ENCODE assay signal across 9 cellular contexts in the genomic region with DNA sequence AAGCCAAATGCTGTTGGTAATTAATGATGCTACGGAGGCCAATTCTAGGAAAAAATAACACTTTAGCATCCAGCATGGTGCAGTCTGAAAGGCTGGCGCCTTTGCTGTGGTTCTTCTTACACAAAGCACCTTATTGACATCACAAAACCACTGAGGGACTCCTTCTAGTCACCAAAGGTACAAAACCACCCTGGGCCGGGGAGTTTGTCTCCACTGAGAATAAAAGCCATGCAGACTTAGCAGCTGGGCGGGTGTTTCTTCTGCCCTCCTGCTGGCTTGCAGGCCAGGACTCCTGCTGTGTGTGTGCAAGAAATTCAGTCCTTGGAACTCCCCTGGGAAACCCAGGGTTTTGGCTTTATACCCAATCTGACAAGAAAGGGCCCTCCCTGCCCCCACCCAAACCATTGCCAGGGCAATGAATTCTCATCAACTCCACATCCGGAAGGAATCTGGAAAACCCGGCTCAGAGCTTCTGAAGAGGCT.
DNase-seq lines count a peak whose midpoint lies in the region; ATAC-seq, FAIRE-seq and TF ChIP-seq lines count a peak whose summit lies in the region.
"Had no signal": no experiment of that assay in that cellular context is flagged by ENCODE, and none has a peak within 500 bp of the region (broad histone marks: within the 10 kb centered on the region; RNA-seq: fewer than 3 reads in every experiment).

No MANE protein-coding gene starts in this region.

- H3K27ac ChIP-seq in muscle layer of colon (ENCODE audit: low read depth, low read length): peak overlapping the region; percentile 67
- H3K27ac ChIP-seq in effector memory CD4-positive, alpha-beta T cell (ENCODE audit: insufficient read depth, low read length, poor library complexity, severe bottlenecking): no peak overlapping the region
- H3K27ac ChIP-seq: VCaP had no signal

- no peaks in the 10 kb centered on the region for H3K9me3 ChIP-seq in muscle layer of colon (ENCODE audit: low read length)
- no peaks in the 10 kb centered on the region for H3K9me3 ChIP-seq in effector memory CD4-positive, alpha-beta T cell (ENCODE audit: control insufficient read depth, low read length)

- FAIRE-seq in frontal cortex (lab: Jason Lieb, UNC): no peak

- no peak overlapping the region for H3K4me3 ChIP-seq in AG10803 (ENCODE audit: low read length)
- H3K4me3 ChIP-seq in muscle layer of colon (ENCODE audit: low read depth in 1 of 2, low read length in 2 of 2): no peak overlapping the region
- H3K4me3 ChIP-seq in effector memory CD4-positive, alpha-beta T cell (ENCODE audit: insufficient read depth, low read depth, low read length, poor library complexity, severe bottlenecking): no peak overlapping the region

- peaks cover 54% of the 10 kb centered on the region for H3K4me1 ChIP-seq in muscle layer of colon (ENCODE audit: insufficient read depth, low read length)
- peaks cover 4% of the 10 kb centered on the region for H3K4me1 ChIP-seq in effector memory CD4-positive, alpha-beta T cell (ENCODE audit: control insufficient read depth, insufficient read depth, low read length, poor library complexity, severe bottlenecking)

- no peak for TF ChIP-seq CTCF in AG10803 (conservative IDR thresholded peaks at IDR 0.05; ENCODE audit: low read length)

- ATAC-seq in HG03439 (IDR thresholded peaks at IDR 0.05; ENCODE audit: unreplicated experiment): no peak

- DNase-seq in AG10803 (ENCODE audit: low read depth) (peak; percentile 84), LHCN-M2 (ENCODE audit: low read depth) (peak; percentile 79), SHP77 (lab: John Stamatoyannopoulos, UW) (no peak), frontal cortex (ENCODE audit: low spot score in 2 of 2) (no peak)
- peak; percentile 37 for DNase-seq in central memory CD4-positive, alpha-beta T cell
- DNase-seq in effector memory CD4-positive, alpha-beta T cell: no peak

- H3K9ac ChIP-seq in muscle layer of colon (ENCODE audit: low read length): no peak overlapping the region

- H3K27me3 ChIP-seq in muscle layer of colon (ENCODE audit: control insufficient read depth in 1 of 2, insufficient read depth in 2 of 2, low read length in 2 of 2): no peaks in the 10 kb centered on the region
- H3K27me3 ChIP-seq in effector memory CD4-positive, alpha-beta T cell (replicated peaks; ENCODE audit: control insufficient read depth, insufficient read depth, low read length, poor library complexity, severe bottlenecking): no peaks in the 10 kb centered on the region

- H3K36me3 ChIP-seq in muscle layer of colon (ENCODE audit: insufficient read depth, low read length): peaks cover 9% of the 10 kb centered on the region
- peaks cover 39% of the 10 kb centered on the region for H3K36me3 ChIP-seq in effector memory CD4-positive, alpha-beta T cell (ENCODE audit: control insufficient read depth, insufficient read depth, low read length)

Comparison
In these comparisons a context has a peak if more than half of its experiments do, and no peak if none do; other contexts are left out.
1. DNase-seq: peak in AG10803 (single experiment), LHCN-M2 (single experiment) and central memory CD4-positive, alpha-beta T cell (single experiment); none in effector memory CD4-positive, alpha-beta T cell (0 of 3), SHP77 (0 of 2) and frontal cortex (0 of 2).